Comparison of ENCODE assay signal across 10 cellular contexts in the genomic region with DNA sequence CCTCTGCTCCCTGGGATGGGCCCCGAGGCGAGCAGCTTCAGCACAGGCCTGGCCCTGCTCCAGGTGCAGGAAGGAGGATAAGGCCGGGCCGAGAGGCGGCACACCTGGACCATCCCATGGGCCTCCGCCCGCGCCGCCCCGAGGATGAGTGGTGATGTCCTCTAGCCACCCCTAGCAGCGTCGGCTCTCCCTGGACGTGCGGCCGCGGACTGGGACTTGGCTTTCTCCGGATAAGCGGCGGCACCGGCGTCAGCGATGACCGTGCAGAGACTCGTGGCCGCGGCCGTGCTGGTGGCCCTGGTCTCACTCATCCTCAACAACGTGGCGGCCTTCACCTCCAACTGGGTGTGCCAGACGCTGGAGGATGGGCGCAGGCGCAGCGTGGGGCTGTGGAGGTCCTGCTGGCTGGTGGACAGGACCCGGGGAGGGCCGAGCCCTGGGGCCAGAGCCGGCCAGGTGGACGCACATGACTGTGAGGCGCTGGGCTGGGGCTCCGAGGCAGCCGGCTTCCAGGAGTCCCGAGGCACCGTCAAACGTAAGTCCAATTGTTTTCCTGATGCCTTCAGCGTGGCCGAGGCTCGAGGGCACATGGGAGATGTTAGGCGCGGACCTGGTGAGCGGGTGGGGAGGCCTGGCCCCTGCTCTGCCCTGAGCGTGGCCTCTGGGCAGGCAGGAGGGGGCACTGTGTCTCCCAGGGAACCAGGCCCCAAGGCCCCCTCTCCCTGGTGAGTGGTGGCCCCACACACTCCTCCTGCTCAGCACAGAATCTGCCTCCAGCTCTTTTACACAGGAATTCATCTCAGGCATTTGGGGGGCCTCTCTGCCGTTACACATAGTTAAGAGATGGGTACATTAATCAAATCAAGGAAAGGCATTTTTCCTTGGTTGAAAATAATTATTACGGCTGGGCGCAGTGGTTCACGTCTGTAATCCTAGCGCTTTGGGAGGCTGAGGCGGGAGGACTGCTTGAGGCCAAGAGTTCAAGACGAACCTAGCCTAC. TPM values are rescaled to one million over a fixed set of nuclear protein-coding genes. Genes with fewer than 3 reads are reported as not detected.
A peak's percentile ranks its signal among the peaks of the same experiment; 100 is the strongest.
DNase-seq lines count a peak whose midpoint lies in the region; ATAC-seq, FAIRE-seq and TF ChIP-seq lines count a peak whose summit lies in the region.
"Had no signal": no experiment of that assay in that cellular context is flagged by ENCODE, and none has a peak within 500 bp of the region (broad histone marks: within the 10 kb centered on the region; RNA-seq: fewer than 3 reads in every experiment).

No MANE protein-coding gene starts in this region.

- H3K4me3 Mint-ChIP-seq in stimulated activated naive B cell treated with anti-CD40 and anti-IgM and Interleukin-4, amounts not matched to agents 10 μg/mL and 1 μg/mL and 100 μg/mL, for 72 hours: peak overlapping the region; percentile 64 to 78

- peaks cover 31 to 36% of the 10 kb centered on the region in 2 donors for H3K36me3 Mint-ChIP-seq in activated naive CD4-positive, alpha-beta T cell treated with anti-CD3 and anti-CD28 coated beads, Interleukin-2, amount 50 U/mL, for 72 hours
- H3K36me3 Mint-ChIP-seq in stimulated activated naive B cell treated with anti-CD40 and anti-IgM and Interleukin-4, amounts not matched to agents 10 μg/mL and 1 μg/mL and 100 μg/mL, for 72 hours: peaks cover 0 to 16% of the 10 kb centered on the region in 2 donors

- peaks cover 0 to 32% of the 10 kb centered on the region in 2 donors for H3K27me3 Mint-ChIP-seq in stimulated activated naive B cell treated with anti-CD40 and anti-IgM and Interleukin-4, amounts not matched to agents 10 μg/mL and 1 μg/mL and 100 μg/mL, for 72 hours

- peak; percentile 28 to 35 for ATAC-seq in activated naive CD4-positive, alpha-beta T cell treated with anti-CD3 and anti-CD28 coated beads, Interleukin-2, amount 50 U/mL, for 72 hours
- peak; percentile 15 to 56 for ATAC-seq in stimulated activated naive B cell treated with anti-CD40 and anti-IgM and Interleukin-4, amounts not matched to agents 10 μg/mL and 1 μg/mL and 100 μg/mL, for 72 hours (replicated peaks)
- no peak for ATAC-seq in GM21528 (IDR thresholded peaks at IDR 0.05; ENCODE audit: low FRiP score, unreplicated experiment)
- ATAC-seq in GM19395 (IDR thresholded peaks at IDR 0.05; ENCODE audit: unreplicated experiment): no peak

- H3K36me3 ChIP-seq in H7 (replicated peaks; ENCODE audit: control insufficient read depth, insufficient read depth, low read length): no peaks in the 10 kb centered on the region
- peaks cover 0 to 19% of the 10 kb centered on the region in 2 donors for H3K36me3 ChIP-seq in kidney (ENCODE audit: control insufficient read depth in 1 of 2, insufficient read depth in 2 of 2, low read length in 2 of 2)

- peak overlapping the region in 1 of 2 donors; percentile 40 for H3K9ac ChIP-seq in kidney (ENCODE audit: low read length in 2 of 2)

- no peak for TF ChIP-seq CTCF in kidney (IDR thresholded peaks at IDR 0.05; ENCODE audit: borderline replicate concordance, extremely low read depth, insufficient read depth)

- no peaks in the 10 kb centered on the region for H3K27me3 ChIP-seq in H7 (ENCODE audit: control insufficient read depth, insufficient read depth, low read length)

- peaks cover 35 to 40% of the 10 kb centered on the region in 2 donors for H3K4me1 Mint-ChIP-seq in stimulated activated naive B cell treated with anti-CD40 and anti-IgM and Interleukin-4, amounts not matched to agents 10 μg/mL and 1 μg/mL and 100 μg/mL, for 72 hours

- DNase-seq in H7 (peak; percentile 75), kidney (peak; percentile 83), NCI-H526 treated with DMSO at 0.1 percent for 48 hours (lab: John Stamatoyannopoulos, UW) (no peak), RKO (ENCODE audit: low spot score) (no peak)
- DNase-seq in activated naive CD4-positive, alpha-beta T cell treated with anti-CD3 and anti-CD28 coated beads, Interleukin-2, amount 50 U/mL, for 72 hours (ENCODE audit: low spot score in 2 of 2): peak in 1 of 2 donors; percentile 46
- no peak for DNase-seq in stimulated activated naive B cell treated with anti-CD40 and anti-IgM and Interleukin-4, amounts not matched to agents 10 μg/mL and 1 μg/mL and 100 μg/mL, for 72 hours

- peak overlapping the region; percentile 89 to 94 for H3K27ac Mint-ChIP-seq in activated naive CD4-positive, alpha-beta T cell treated with anti-CD3 and anti-CD28 coated beads, Interleukin-2, amount 50 U/mL, for 72 hours
- peak overlapping the region; percentile 84 for H3K27ac Mint-ChIP-seq in stimulated activated naive B cell treated with anti-CD40 and anti-IgM and Interleukin-4, amounts not matched to agents 10 μg/mL and 1 μg/mL and 100 μg/mL, for 72 hours

- no peaks in the 10 kb centered on the region for H3K9me3 ChIP-seq in kidney (ENCODE audit: control insufficient read depth in 1 of 2, low read length in 2 of 2)

- FAIRE-seq in kidney (lab: Jason Lieb, UNC): no peak
- FAIRE-seq: GM19239 had no signal

- H3K4me1 ChIP-seq in kidney (ENCODE audit: control insufficient read depth in 1 of 2, insufficient read depth in 1 of 2, low read depth in 1 of 2, low read length in 2 of 2): peaks cover 0 to 27% of the 10 kb centered on the region in 2 donors

- H3K9me3 Mint-ChIP-seq in activated naive CD4-positive, alpha-beta T cell treated with anti-CD3 and anti-CD28 coated beads, Interleukin-2, amount 50 U/mL, for 72 hours: no peaks in the 10 kb centered on the region
- H3K9me3 Mint-ChIP-seq in stimulated activated naive B cell treated with anti-CD40 and anti-IgM and Interleukin-4, amounts not matched to agents 10 μg/mL and 1 μg/mL and 100 μg/mL, for 72 hours: no peaks in the 10 kb centered on the region

- H3K27ac ChIP-seq in kidney (ENCODE audit: low read depth in 2 of 2, low read length in 2 of 2): peak overlapping the region; percentile 70 to 78

- H3K4me3 ChIP-seq in H7 (ENCODE audit: insufficient read depth, low read depth, low read length): no peak overlapping the region
- H3K4me3 ChIP-seq in kidney (ENCODE audit: low read length in 2 of 2): peak overlapping the region; percentile 75 to 81

- intact Hi-C loops in kidney (cut with DNase I): no loop called here

RNA-seq across cellular contexts. Expression of gene TMEM204, which starts 0.9 kb away (rescaled TPM):
- 0.42 TPM in 1 of 2 replicates, not detected in the other for total RNA-seq in H7 (2014; rRNA removed; shearing (Covaris generic))
- total RNA-seq in activated naive CD4-positive, alpha-beta T cell treated with anti-CD3 and anti-CD28 coated beads, Interleukin-2, amount 50 U/mL, for 72 hours: 10 to 100 TPM; 10.3 to 17.6 TPM
- 40.9 TPM for total RNA-seq in kidney
- polyA plus RNA-seq in kidney (ENCODE audit: insufficient read depth, low read depth, low replicate concordance): 49.5 TPM
- polyA plus RNA-seq: neural cell had no signal

RNA-seq across cellular contexts. Expression of gene TELO2, which starts 41.2 kb away (rescaled TPM):
- 50.2 and 60.3 TPM in 2 replicates for total RNA-seq in H7 (2014; rRNA removed; shearing (Covaris generic))
- total RNA-seq in activated naive CD4-positive, alpha-beta T cell treated with anti-CD3 and anti-CD28 coated beads, Interleukin-2, amount 50 U/mL, for 72 hours: 10 to 100 TPM; 53.4 to 94.9 TPM
- total RNA-seq in kidney: 37.4 TPM
- 27.7 TPM for polyA plus RNA-seq in kidney (ENCODE audit: insufficient read depth, low read depth, low replicate concordance)

RNA-seq across cellular contexts. Expression of gene PTX4, which starts 45.6 kb away (rescaled TPM):
- not detected in 2 replicates for total RNA-seq in H7 (2014; rRNA removed; shearing (Covaris generic))
- not detected for total RNA-seq in activated naive CD4-positive, alpha-beta T cell treated with anti-CD3 and anti-CD28 coated beads, Interleukin-2, amount 50 U/mL, for 72 hours
- total RNA-seq in kidney: not detected
- not detected for polyA plus RNA-seq in kidney (ENCODE audit: insufficient read depth, low read depth, low replicate concordance)
- polyA plus RNA-seq: neural cell had no signal

RNA-seq across cellular contexts. Expression of gene CLCN7, which starts 59.5 kb away (rescaled TPM):
- total RNA-seq in H7 (2014; rRNA removed; shearing (Covaris generic)): 39.1 and 42.6 TPM in 2 replicates
- total RNA-seq in activated naive CD4-positive, alpha-beta T cell treated with anti-CD3 and anti-CD28 coated beads, Interleukin-2, amount 50 U/mL, for 72 hours: 100 to 1,000 TPM in 1 of 2 donors, 10 to 100 TPM in 1; 43.2 to 138 TPM
- 92.5 TPM for total RNA-seq in kidney
- 38.9 TPM for polyA plus RNA-seq in kidney (ENCODE audit: insufficient read depth, low read depth, low replicate concordance)

Comparison
In these comparisons a context has a peak if more than half of its experiments do, and no peak if none do; other contexts are left out.
1. DNase-seq: peak in H7 (single experiment) and kidney (single experiment); none in stimulated activated naive B cell treated with anti-CD40 and anti-IgM and Interleukin-4, amounts not matched to agents 10 μg/mL and 1 μg/mL and 100 μg/mL, for 72 hours (single experiment), NCI-H526 treated with DMSO at 0.1 percent for 48 hours (single experiment) and RKO (single experiment).
2. ATAC-seq: peak in activated naive CD4-positive, alpha-beta T cell treated with anti-CD3 and anti-CD28 coated beads, Interleukin-2, amount 50 U/mL, for 72 hours (2 of 2) and stimulated activated naive B cell treated with anti-CD40 and anti-IgM and Interleukin-4, amounts not matched to agents 10 μg/mL and 1 μg/mL and 100 μg/mL, for 72 hours (2 of 2); none in GM21528 (single experiment) and GM19395 (single experiment).